Comparison of ENCODE assay signal across 8 cellular contexts in genomic region chr10:43606323-43607198, GRCh38. TPM values are rescaled to one million over a fixed set of nuclear protein-coding genes. Genes with fewer than 3 reads are reported as not detected.
DNase-seq lines count a peak whose midpoint lies in the region; ATAC-seq and TF ChIP-seq lines count a peak whose summit lies in the region.

Gene ZNF485 (plus strand): TSS chr10:43606438. CDS start chr10:43607051, 613 bp downstream.

- no peaks in the 10 kb centered on the region for H3K27me3 ChIP-seq in BLaER1

- no peak for TF ChIP-seq CTCF in mesothelial cell of epicardium (IDR thresholded peaks at IDR 0.05; ENCODE audit: unreplicated experiment)

- ATAC-seq in HG03378 (IDR thresholded peaks at IDR 0.05; ENCODE audit: unreplicated experiment), result peak; percentile 96

- peaks cover 6% of the 10 kb centered on the region for H3K4me1 ChIP-seq in BLaER1

- H3K9me3 Mint-ChIP-seq in mesothelial cell of epicardium, result peaks cover 4% of the 10 kb centered on the region

- H3K27ac ChIP-seq in BLaER1, result peak within 1 kb of the TSS; percentile 86

- DNase-seq in NOMO-1 treated with DMSO at 0.1 percent for 48 hours (lab: John Stamatoyannopoulos, UW; ENCODE audit: unreplicated experiment) (peak; percentile 43), epidermal melanocyte (ENCODE audit: insufficient read length, low spot score) (peak; percentile 78), mesothelial cell of epicardium (ENCODE audit: low spot score in 2 of 2, unreplicated experiment in 2 of 2) (peak; percentile 58 to 70)
- DNase-seq in activated CD8-positive, alpha-beta memory T cell treated with anti-CD3 and anti-CD28 coated beads, Interleukin-2, amount 50 U/mL, for 4 hours, result peak; percentile 79
- DNase-seq in stimulated activated CD8-positive, alpha-beta memory T cell treated with anti-CD3 and anti-CD28 coated beads, Interleukin-15, amount 100 ng/mL, for 4 hours (ENCODE audit: low read depth in 2 of 2), result peak; percentile 58 to 59

- peak within 1 kb of the TSS; percentile 34 for H3K27ac Mint-ChIP-seq in mesothelial cell of epicardium

- peak within 1 kb of the TSS; percentile 80 for H3K4me3 ChIP-seq in BLaER1

- TF ChIP-seq POLR2A in GM19193 (IDR thresholded peaks at IDR 0.05; ENCODE audit: extremely low read depth, insufficient read depth, insufficient read length), result peak; percentile 76

- no peaks in the 10 kb centered on the region for H4K20me1 ChIP-seq in BLaER1

- H3K4me1 Mint-ChIP-seq in mesothelial cell of epicardium, result peaks cover 8% of the 10 kb centered on the region

- H3K4me3 Mint-ChIP-seq in mesothelial cell of epicardium, result peak within 1 kb of the TSS; percentile 78

- H3K36me3 ChIP-seq in BLaER1, result peaks cover 35% of the 10 kb centered on the region

- H3K4me2 ChIP-seq in BLaER1, result peak within 1 kb of the TSS; percentile 91

- peak within 1 kb of the TSS; percentile 84 for H3K9ac ChIP-seq in BLaER1

- H3K9me3 ChIP-seq in BLaER1, result peaks cover 38% of the 10 kb centered on the region

- H3K27me3 Mint-ChIP-seq in mesothelial cell of epicardium (ENCODE audit: low read depth), result peaks cover 21% of the 10 kb centered on the region

- peaks cover 15% of the 10 kb centered on the region for H3K36me3 Mint-ChIP-seq in mesothelial cell of epicardium

RNA-seq across cellular contexts. Expression of gene ZNF485, which starts in this region (rescaled TPM):
- total RNA-seq in mesothelial cell of epicardium, result 6.1 to 7.3 TPM (median 6.7 TPM) in 3 replicates

Comparison
In these comparisons a context has a peak if more than half of its experiments do, and no peak if none do; other contexts are left out.
1. Peak in every context shown above with its lines: DNase-seq, ATAC-seq, H3K4me3 ChIP-seq and H3K27ac ChIP-seq.